22 cellular contexts compared by ENCODE assay signal in genomic region chr1:225593414-225593813, GRCh38.
"Had no signal": no experiment of that assay in that cellular context is flagged by ENCODE, and none has a peak within 500 bp of the region (broad histone marks: within the 10 kb centered on the region; RNA-seq: fewer than 3 reads in every experiment).

No MANE protein-coding gene starts in this region.

- H3K27me3 ChIP-seq: dorsolateral prefrontal cortex, neutrophil, pancreas, stomach, thyroid gland had no signal

- ATAC-seq: mucosa of descending colon; natural killer cell treated with Interleukin-12 subunit alpha and Interleukin-12 subunit beta and Interleukin-15 and Interleukin-18, amount 100 ng/mL, for 72 hours; pancreas; sciatic nerve; stimulated activated effector memory CD8-positive, alpha-beta T cell treated with anti-CD3 and anti-CD28 coated beads, Interleukin-12 subunit alpha, Interleukin-12 subunit beta, amount 100 ng/mL, for 72 hours had no signal

- H3K36me3 ChIP-seq: neutrophil, pancreas, thyroid gland had no signal

- H3K4me1 ChIP-seq: thyroid gland had no signal

- H3K4me3 ChIP-seq: dorsolateral prefrontal cortex, mucosa of descending colon, pancreas, stomach, thyroid gland had no signal

- H3K27ac ChIP-seq: dorsolateral prefrontal cortex, neutrophil, pancreas, thyroid gland had no signal

- DNase-seq: cerebellar nuclear complex; cortex of kidney; dorsolateral prefrontal cortex; effector CD4-positive, alpha-beta T cell; head of caudate nucleus; hippocampal formation; immature natural killer cell; islet precursor cell; kidney glomerular epithelial cell; mesenchymal stem cell; mucosa of descending colon; naive B cell; pancreas; stimulated activated CD4-positive, alpha-beta T cell treated with anti-CD3 and anti-CD28 coated beads, Interleukin-2, amount 100 ng/mL, for 24 hours; stimulated activated CD4-positive, alpha-beta T cell treated with anti-CD3 and anti-CD28 coated beads, Interleukin-4, amount 100 ng/mL, for 24 hours; stimulated activated naive CD4-positive, alpha-beta T cell treated with Interleukin-2 at 50 U/mL for 16 hours; stomach; thyroid gland had no signal

- H3K9me3 ChIP-seq: mucosa of descending colon, neutrophil, pancreas, stomach, thyroid gland had no signal
